9 cellular contexts compared by ENCODE assay signal in the genomic region with DNA sequence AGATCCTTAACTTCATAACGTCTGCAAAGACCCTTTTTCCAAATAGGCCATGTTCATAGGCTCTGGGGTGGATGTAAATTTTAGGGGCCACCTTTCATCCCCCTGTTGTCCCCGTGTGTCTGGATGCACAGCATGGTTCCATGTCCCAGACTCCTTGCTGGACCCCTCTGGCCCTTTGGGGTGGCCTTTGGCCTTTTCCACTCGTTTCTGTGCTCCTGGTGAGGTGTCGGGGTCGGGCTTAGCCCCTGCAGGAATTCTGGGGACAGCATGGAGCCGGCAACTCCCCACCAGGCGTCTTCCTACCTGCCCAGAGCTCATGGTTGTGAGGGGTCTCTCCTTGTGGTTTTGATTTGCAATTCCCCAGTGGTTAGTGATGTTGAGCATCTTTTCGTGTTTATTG.
DNase-seq lines count a peak whose midpoint lies in the region; ATAC-seq and TF ChIP-seq lines count a peak whose summit lies in the region.
"Had no signal": no experiment of that assay in that cellular context is flagged by ENCODE, and none has a peak within 500 bp of the region (broad histone marks: within the 10 kb centered on the region; RNA-seq: fewer than 3 reads in every experiment).

No MANE protein-coding gene starts in this region.

- peaks cover 57% of the 10 kb centered on the region for H4K20me1 ChIP-seq in BLaER1

- TF ChIP-seq CTCF in dorsolateral prefrontal cortex (IDR thresholded peaks at IDR 0.05 in 54 of 56, conservative IDR thresholded peaks at IDR 0.05 in 2 of 56; ENCODE audit: low read depth in 1 of 56, partially characterized antibody in 56 of 56): no peak
- no peak for TF ChIP-seq CTCF in nephron progenitor cell (IDR thresholded peaks at IDR 0.05)

- ATAC-seq in HG02870 (IDR thresholded peaks at IDR 0.05; ENCODE audit: unreplicated experiment) (no peak), GM18873 (IDR thresholded peaks at IDR 0.05; ENCODE audit: low FRiP score, unreplicated experiment) (no peak), GM21360 (IDR thresholded peaks at IDR 0.05; ENCODE audit: unreplicated experiment) (no peak)

- no peak overlapping the region for H3K4me3 Mint-ChIP-seq in nephron progenitor cell

- no peaks in the 10 kb centered on the region for H3K27me3 ChIP-seq in BLaER1
- no peaks in the 10 kb centered on the region for H3K27me3 ChIP-seq in MG63
- H3K27me3 ChIP-seq in dorsolateral prefrontal cortex: no peaks in the 10 kb centered on the region

- peaks cover 72% of the 10 kb centered on the region for H3K4me1 Mint-ChIP-seq in nephron progenitor cell

- H3K4me2 ChIP-seq in BLaER1: peak overlapping the region; percentile 100

- intact Hi-C loops in dorsolateral prefrontal cortex (cut with DNase I): no loop called here

- H3K27me3 Mint-ChIP-seq in nephron progenitor cell (ENCODE audit: low read depth, poor library complexity): peaks cover 8% of the 10 kb centered on the region

- peak overlapping the region; percentile 73; the same call in 1 of the 2 replicates for H3K9ac ChIP-seq in BLaER1

- H3K9me3 Mint-ChIP-seq in nephron progenitor cell: no peaks in the 10 kb centered on the region

- H3K36me3 Mint-ChIP-seq in nephron progenitor cell (ENCODE audit: low read depth): no peaks in the 10 kb centered on the region

- H3K27ac ChIP-seq in BLaER1 (peak overlapping the region; percentile 86), dorsolateral prefrontal cortex (peak overlapping the region in 39 of 59 donors; percentile 11 to 90 (median 75))

- H3K36me3 ChIP-seq in BLaER1: no peaks in the 10 kb centered on the region
- peaks cover 58% of the 10 kb centered on the region for H3K36me3 ChIP-seq in MG63

- H3K4me3 ChIP-seq in BLaER1 (peak overlapping the region; percentile 61; the same call in 1 of the 2 replicates), MG63 (peak overlapping the region; percentile 63), dorsolateral prefrontal cortex (no peak overlapping the region)

- DNase-seq in MG63 (no peak), dorsolateral prefrontal cortex (peak in 4 of 10 donors; percentile 1 to 20 (median 10)), nephron progenitor cell (no peak), NOMO-1 (lab: John Stamatoyannopoulos, UW; ENCODE audit: unreplicated experiment in 2 of 2) (no peak)
- DNase-seq: NCI-H187 treated with DMSO at 0.1 percent for 48 hours had no signal

- H3K9me3 ChIP-seq in BLaER1 (no peaks in the 10 kb centered on the region), MG63 (no peaks in the 10 kb centered on the region)

- peaks cover 100% of the 10 kb centered on the region for H3K4me1 ChIP-seq in BLaER1

- H3K27ac Mint-ChIP-seq in nephron progenitor cell: peak overlapping the region; percentile 99

Comparison
In these comparisons a context has a peak if more than half of its experiments do, and no peak if none do; other contexts are left out.
1. H3K4me3 ChIP-seq: peak in BLaER1 (single experiment) and MG63 (single experiment); none in dorsolateral prefrontal cortex (0 of 59).